10 cellular contexts compared by ENCODE assay signal in genomic region chr15:65773386-65774111, GRCh38. TPM values are rescaled to one million over a fixed set of nuclear protein-coding genes. Genes with fewer than 3 reads are reported as not detected.
DNase-seq lines count a peak whose midpoint lies in the region; ATAC-seq, FAIRE-seq and TF ChIP-seq lines count a peak whose summit lies in the region.
"Had no signal": no experiment of that assay in that cellular context is flagged by ENCODE, and none has a peak within 500 bp of the region (broad histone marks: within the 10 kb centered on the region; RNA-seq: fewer than 3 reads in every experiment).

No MANE protein-coding gene starts in this region.

- no peak for DNase-seq in CD8-positive, alpha-beta memory T cell
- DNase-seq in K562 (ENCODE audit: extremely low read depth in 1 of 4, low spot score in 3 of 4) (no peak), inferior parietal cortex (ENCODE audit: extremely low spot score) (no peak), UCSD-AML1 (lab: John Stamatoyannopoulos, UW; ENCODE audit: unreplicated experiment) (no peak), NCI-H446 (lab: John Stamatoyannopoulos, UW) (no peak)
- DNase-seq: effector memory CD4-positive, alpha-beta T cell; NCI-H1436 treated with DMSO at 0.1 percent for 48 hours had no signal

- in situ Hi-C loops in K562 (cut with MboI) = no loop called here

- FAIRE-seq in K562 (lab: Jason Lieb, UNC) = no peak

- intact Hi-C loops in K562 (cut with micrococcal nuclease) = no loop called here

- H2AFZ ChIP-seq in K562 (ENCODE audit: low read depth, low read length) = no peak overlapping the region

- H3K9ac ChIP-seq in K562 (ENCODE audit: insufficient read depth in 1 of 2, low read depth in 2 of 2, low read length in 2 of 2) = no peak overlapping the region

- no peak overlapping the region for H3K27ac ChIP-seq in CD8-positive, alpha-beta memory T cell (ENCODE audit: low read depth, low read length)
- H3K27ac ChIP-seq in K562 (ENCODE audit: extremely low read depth, low read depth, low read length) = no peak overlapping the region

- H3K9me3 ChIP-seq in CD8-positive, alpha-beta memory T cell (ENCODE audit: low read length) = no peaks in the 10 kb centered on the region
- no peaks in the 10 kb centered on the region for H3K9me3 ChIP-seq in K562 (replicated peaks; ENCODE audit: control insufficient read depth, insufficient read depth, low read depth, low read length)

- H3K4me1 Mint-ChIP-seq in CD8-positive, alpha-beta memory T cell = peaks cover 52 to 77% (median 63%) of the 10 kb centered on the region in 3 donors

- no peaks in the 10 kb centered on the region for H4K20me1 ChIP-seq in K562 (replicated peaks; ENCODE audit: control insufficient read depth, insufficient read depth, low read length)

- BruUV-seq in K562 (replicated peaks; lab: Mats Ljungman, UMichigan) = no TSS peak

- POLR2A ChIA-PET in CD8-positive, alpha-beta memory T cell (lab: Charles Lee) = no interaction called here
- POLR2A ChIA-PET in K562 (lab: Yijun Ruan, JAX) = interaction anchor here (0.6 to 3.1 kb wide), 2 partner anchors 11 to 17 kb away, joined by 3 to 14 read pairs; partner anchors contain the start of gene DENND4A

- H3K4me3 ChIP-seq in CD8-positive, alpha-beta memory T cell (ENCODE audit: low read length) = no peak overlapping the region
- H3K4me3 ChIP-seq in K562 = no peak overlapping the region

- H3K4me2 ChIP-seq in K562 (ENCODE audit: insufficient read depth, low read length) = no peak overlapping the region

- peaks cover 36% of the 10 kb centered on the region for H3K4me1 ChIP-seq in CD8-positive, alpha-beta memory T cell (ENCODE audit: insufficient read depth, low read length)
- peaks cover 10 to 12% of the 10 kb centered on the region in 2 experiments; a peak in 4 of 5 replicates for H3K4me1 ChIP-seq in K562 (replicated peaks in 1 of 2; ENCODE audit: control insufficient read depth in 2 of 2, insufficient read depth in 2 of 2, low read length in 2 of 2)

- 24% methylated on average over 3 of the region's 3 CpGs for WGBS in K562 (ENCODE audit: insufficient coverage, low coverage, missing lambda C conversion rate)

- TF ChIP-seq RAD21 in K562 (CRISPR knock-in tag; conservative IDR thresholded peaks at IDR 0.05 in 1 of 2, IDR thresholded peaks at IDR 0.05 in 1 of 2) = no peak

- CTCF ChIA-PET in CD8-positive, alpha-beta memory T cell (lab: Charles Lee) = interaction anchor here (2.5 kb wide), 1 partner anchor 59 kb away, joined by 8 read pairs; no protein-coding TSS in a partner anchor
- CTCF ChIA-PET in K562 (lab: Yijun Ruan, JAX; ENCODE audit: low intra/inter-chr PET ratio) = no interaction called here

- H3K9me3 Mint-ChIP-seq in CD8-positive, alpha-beta memory T cell = no peaks in the 10 kb centered on the region

- TF ChIP-seq POLR2A in K562 (conservative IDR thresholded peaks at IDR 0.05) = no peak
- no peak for TF ChIP-seq POLR2A in GM18505 (IDR thresholded peaks at IDR 0.05; ENCODE audit: borderline replicate concordance, extremely low read depth, insufficient read depth, insufficient read length)

- H3K4me3 Mint-ChIP-seq in CD8-positive, alpha-beta memory T cell = peak overlapping the region in 6 of 7 donors; percentile 6 to 68 (median 38)

- ATAC-seq in GM18909 (IDR thresholded peaks at IDR 0.05; ENCODE audit: poor library complexity, unreplicated experiment) (peak; percentile 52), HG03442 (IDR thresholded peaks at IDR 0.05; ENCODE audit: unreplicated experiment) (peak; percentile 56), K562 (no peak), GM18505 (IDR thresholded peaks at IDR 0.05; ENCODE audit: unreplicated experiment) (no peak)

- peaks cover 6 to 33% (median 19%) of the 10 kb centered on the region in 3 donors for H3K36me3 Mint-ChIP-seq in CD8-positive, alpha-beta memory T cell

- TF ChIP-seq EP300 in K562 (IDR thresholded peaks at IDR 0.05; ENCODE audit: low read length) = no peak

- H3K27ac Mint-ChIP-seq in CD8-positive, alpha-beta memory T cell = peak overlapping the region; percentile 11 to 85 (median 64)

- H3K79me2 ChIP-seq in K562 (ENCODE audit: control insufficient read depth, insufficient read depth, low read length) = peaks cover 51% of the 10 kb centered on the region

- no peaks in the 10 kb centered on the region for H3K27me3 ChIP-seq in CD8-positive, alpha-beta memory T cell (ENCODE audit: insufficient read depth, low read length, poor library complexity, severe bottlenecking)
- H3K27me3 ChIP-seq in K562 (ENCODE audit: control insufficient read depth in 2 of 2, insufficient read depth in 2 of 2, low read length in 2 of 2) = no peaks in the 10 kb centered on the region

- no peaks in the 10 kb centered on the region for H3K27me3 Mint-ChIP-seq in CD8-positive, alpha-beta memory T cell

- no peak for TF ChIP-seq CTCF in K562 (IDR thresholded peaks at IDR 0.05 in 2 of 3, conservative IDR thresholded peaks at IDR 0.05 in 1 of 3; ENCODE audit: insufficient read depth in 2 of 3, low read depth in 1 of 3, low read length in 3 of 3)

- no peaks in the 10 kb centered on the region for H3K9me1 ChIP-seq in K562 (ENCODE audit: control insufficient read depth, insufficient read depth, low read length)

- no peaks in the 10 kb centered on the region for H3K36me3 ChIP-seq in CD8-positive, alpha-beta memory T cell (ENCODE audit: insufficient read depth, low read length)
- no peaks in the 10 kb centered on the region; the same call in 2 of the 3 replicates for H3K36me3 ChIP-seq in K562 (ENCODE audit: control insufficient read depth, insufficient read depth, low read length)

TF ChIP-seq in K562, 482 proteins besides CTCF, POLR2A, EP300 and RAD21 (continues in another document):
- TF ChIP-seq NFIC (IDR thresholded peaks at IDR 0.05) = peak; percentile 11; the same call in 1 of the 2 replicates
- TF ChIP-seq CHD4 (IDR thresholded peaks at IDR 0.05; ENCODE audit: insufficient read depth, insufficient replicate concordance, low read depth, low read length, poor library complexity, severe bottlenecking) = no peak
- no peak for TF ChIP-seq ZBTB11 (CRISPR knock-in tag; IDR thresholded peaks at IDR 0.05)
- no peak for TF ChIP-seq ZKSCAN3 (CRISPR knock-in tag; IDR thresholded peaks at IDR 0.05)
- no peak for TF ChIP-seq TEAD1 (CRISPR knock-in tag; IDR thresholded peaks at IDR 0.05)

RNA-seq across cellular contexts. Expression of gene DENND4A, which starts 18.5 kb away (rescaled TPM):
- total RNA-seq in CD8-positive, alpha-beta memory T cell = 10 to 100 TPM; 47.2 to 54.3 TPM
- polyA plus RNA-seq in CD8-positive, alpha-beta memory T cell = 21.5 TPM
- total RNA-seq in K562 (2011; cell fraction: chromatin; rRNA removed; ENCODE audit: low replicate concordance) = 41.4 and 147 TPM in 2 replicates
- total RNA-seq in K562 (2011; cell fraction: nucleolus; rRNA removed) = 17.3 and 22.5 TPM in 2 replicates
- total RNA-seq in K562 (2011; cell fraction: nucleoplasm; rRNA removed) = 50.7 and 53.1 TPM in 2 replicates
- 15.1 and 21.2 TPM in 2 replicates for total RNA-seq in K562 (2014; rRNA removed)
- total RNA-seq in K562 (2014; rRNA removed; fragmentation: Illumina TruSeq; extraction: Trizol) = 28.6 and 35.5 TPM in 2 replicates
- total RNA-seq in K562 (2015; rRNA removed; fragmentation: Illumina TruSeq; extraction: Trizol) = 25.4 and 32.3 TPM in 2 replicates
- total RNA-seq in K562 (2021) = 18.3 and 19.9 TPM in 2 replicates
- polyA plus RNA-seq in K562 (2011; rRNA removed) = 19.8 and 23.0 TPM in 2 replicates
- polyA plus RNA-seq in K562 (2011; cell fraction: cytosol; rRNA removed) = 5.0 and 7.4 TPM in 2 replicates
- polyA plus RNA-seq in K562 (2011; cell fraction: nucleus; rRNA removed) = 18.4 and 23.1 TPM in 2 replicates
- 8.5 and 10.7 TPM in 2 replicates for polyA plus RNA-seq in K562 (2012)
- 14.8 and 17.0 TPM in 2 replicates for polyA plus RNA-seq in K562 (2014; fragmentation: Illumina TruSeq; extraction: Trizol)
- polyA plus RNA-seq in K562 (2014; fragmentation: Nextera tagmentation; extraction: Ambion mirVana) = 1 to 10 TPM; 6.8 to 6.9 TPM
- 11.3 and 13.5 TPM in 2 replicates for polyA plus RNA-seq in K562 (2014; rRNA removed)
- 69.4 and 70.4 TPM in 2 replicates for polyA minus RNA-seq in K562 (2011; rRNA and poly(A)+ RNA removed)
- 12.6 and 26.8 TPM in 2 replicates for polyA minus RNA-seq in K562 (2011; cell fraction: cytosol; rRNA and poly(A)+ RNA removed)
- 31.0 and 60.5 TPM in 2 replicates for polyA minus RNA-seq in K562 (2011; cell fraction: nucleus; rRNA and poly(A)+ RNA removed)

Comparison
In these comparisons a context has a peak if more than half of its experiments do, and no peak if none do; other contexts are left out.
1. ATAC-seq: peak in GM18909 (single experiment) and HG03442 (single experiment); none in K562 (single experiment) and GM18505 (single experiment).